ENCODE assay signal across 13 cellular contexts in genomic region chr16:84043486-84044107, GRCh38. TPM values are rescaled to one million over a fixed set of nuclear protein-coding genes. Genes with fewer than 3 reads are reported as not detected.
DNase-seq lines count a peak whose midpoint lies in the region; TF ChIP-seq lines count a peak whose summit lies in the region.
"Had no signal": no experiment of that assay in that cellular context is flagged by ENCODE, and none has a peak within 500 bp of the region (broad histone marks: within the 10 kb centered on the region; RNA-seq: fewer than 3 reads in every experiment).

No MANE protein-coding gene starts in this region.

- no peak overlapping the region for H3K4me3 Mint-ChIP-seq in chondrocyte (ENCODE audit: unreplicated experiment)
- peak overlapping the region; percentile 52 for H3K4me3 Mint-ChIP-seq in nephron progenitor cell
- H3K4me3 Mint-ChIP-seq: CD4-positive, CD25-positive, alpha-beta regulatory T cell had no signal

- H3K4me1 ChIP-seq in HUES48 (ENCODE audit: control insufficient read depth, insufficient read depth, low read length) = peaks cover 13% of the 10 kb centered on the region; the same call in 1 of the 2 replicates

- DNase-seq in DMS53 treated with DMSO at 0.1 percent for 48 hours (lab: John Stamatoyannopoulos, UW; ENCODE audit: unreplicated experiment) = peak; percentile 18
- DNase-seq in chondrocyte (ENCODE audit: low spot score) = peak; percentile 53
- no peak for DNase-seq in nephron progenitor cell
- no peak for DNase-seq in epidermal melanocyte (ENCODE audit: insufficient read length, low spot score)
- no peak for DNase-seq in inferior parietal cortex (ENCODE audit: extremely low spot score)
- no peak for DNase-seq in GM03348 (ENCODE audit: low spot score)
- DNase-seq: activated CD4-positive, CD25-positive, alpha-beta regulatory T cell treated with anti-CD3 and anti-CD28 coated beads, Interleukin-2, amount 50 U/mL, for 72 hours; CD4-positive, CD25-positive, alpha-beta regulatory T cell; MM.1S; SHP77 treated with DMSO at 0.1 percent for 48 hours had no signal

- H3K36me3 Mint-ChIP-seq in chondrocyte (ENCODE audit: low read depth) (peaks cover 2% of the 10 kb centered on the region), nephron progenitor cell (ENCODE audit: low read depth) (no peaks in the 10 kb centered on the region)

- H3K9me3 Mint-ChIP-seq in chondrocyte (ENCODE audit: low read depth) (no peaks in the 10 kb centered on the region), nephron progenitor cell (no peaks in the 10 kb centered on the region)

- H3K27ac Mint-ChIP-seq in chondrocyte (ENCODE audit: unreplicated experiment) = no peak overlapping the region
- H3K27ac Mint-ChIP-seq in nephron progenitor cell = no peak overlapping the region

- H3K4me1 Mint-ChIP-seq in chondrocyte (ENCODE audit: low read depth) = no peaks in the 10 kb centered on the region
- H3K4me1 Mint-ChIP-seq in nephron progenitor cell = peaks cover 56% of the 10 kb centered on the region

- TF ChIP-seq CTCF in chondrocyte (IDR thresholded peaks at IDR 0.05) = no peak
- TF ChIP-seq CTCF in nephron progenitor cell (IDR thresholded peaks at IDR 0.05) = no peak

- peak overlapping the region; percentile 58 for H3K27ac ChIP-seq in HUES48 (ENCODE audit: low read depth, low read length)
- H3K27ac ChIP-seq: esophagus muscularis mucosa had no signal

- H3K27me3 Mint-ChIP-seq in chondrocyte (ENCODE audit: low read depth) (peaks cover 26% of the 10 kb centered on the region), nephron progenitor cell (ENCODE audit: low read depth, poor library complexity) (peaks cover 28% of the 10 kb centered on the region)

- no peaks in the 10 kb centered on the region for H3K36me3 ChIP-seq in HUES48 (ENCODE audit: control insufficient read depth, insufficient read depth, low read length)

- H3K4me3 ChIP-seq in HUES48 (ENCODE audit: low read depth, low read length) = no peak overlapping the region
- H3K4me3 ChIP-seq: esophagus muscularis mucosa had no signal

- H3K9ac ChIP-seq in HUES48 (ENCODE audit: low read depth, low read length) = no peak overlapping the region

- H3K9me3 ChIP-seq in HUES48 (ENCODE audit: control insufficient read depth, insufficient read depth, low read length) = no peaks in the 10 kb centered on the region
- H3K9me3 ChIP-seq: esophagus muscularis mucosa had no signal

- H3K27me3 ChIP-seq in HUES48 (ENCODE audit: control insufficient read depth, insufficient read depth, low read length) = no peaks in the 10 kb centered on the region

RNA-seq across cellular contexts. Expression of gene SLC38A8, which starts 1.0 kb away (rescaled TPM):
- not detected in 3 replicates for total RNA-seq in chondrocyte
- total RNA-seq: CD4-positive, CD25-positive, alpha-beta regulatory T cell; esophagus muscularis mucosa; subcutaneous adipose tissue had no signal

Comparison
In these comparisons a context has a peak if more than half of its experiments do, and no peak if none do; other contexts are left out.
1. DNase-seq: peak in DMS53 treated with DMSO at 0.1 percent for 48 hours (single experiment) and chondrocyte (single experiment); none in nephron progenitor cell (single experiment), epidermal melanocyte (single experiment), inferior parietal cortex (single experiment) and GM03348 (single experiment).